Comparison of ENCODE assay signal across 8 cellular contexts in the genomic region with DNA sequence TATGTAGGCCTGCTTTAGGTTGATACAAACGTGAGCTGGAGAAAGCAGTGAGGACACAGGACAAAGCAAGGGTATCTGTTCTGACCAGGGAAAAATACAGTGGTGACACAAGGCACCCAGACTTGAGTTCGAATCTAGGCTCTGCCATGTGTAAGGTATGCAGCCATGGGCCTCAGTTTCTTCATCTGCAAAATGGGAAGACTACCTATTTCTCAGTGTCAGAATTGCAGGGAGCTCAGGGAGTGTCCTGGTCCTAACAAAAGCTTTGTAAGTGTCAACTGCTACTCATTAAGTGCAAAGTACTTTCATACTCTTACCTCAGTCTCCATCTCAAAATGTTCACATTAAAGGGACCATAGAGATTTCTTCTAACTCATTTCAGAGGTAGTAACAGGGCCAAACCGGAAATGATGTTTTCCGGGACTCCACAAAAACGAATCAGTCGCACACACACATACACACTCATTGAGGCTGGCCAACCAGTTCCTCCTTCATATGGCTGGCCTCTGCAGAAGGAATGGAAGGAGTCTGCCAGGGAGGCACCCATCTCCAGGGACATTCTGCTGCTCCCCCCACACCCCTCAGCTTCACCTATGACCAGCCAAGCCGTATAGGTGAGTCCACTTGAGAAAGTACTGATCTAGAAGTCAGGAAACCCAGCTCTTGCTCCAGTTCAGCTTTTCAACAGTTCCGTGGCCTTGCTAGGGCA. TPM values are rescaled to one million over a fixed set of nuclear protein-coding genes. Genes with fewer than 3 reads are reported as not detected.
A peak's percentile ranks its signal among the peaks of the same experiment; 100 is the strongest.
DNase-seq lines count a peak whose midpoint lies in the region; ATAC-seq and TF ChIP-seq lines count a peak whose summit lies in the region.

No MANE protein-coding gene starts in this region.

- H3K4me1 ChIP-seq in OCI-LY7 (ENCODE audit: insufficient read depth, low read length, poor library complexity, severe bottlenecking) (peaks cover 100% of the 10 kb centered on the region), endodermal cell (ENCODE audit: control insufficient read depth, insufficient read depth, low read length) (peaks cover 47% of the 10 kb centered on the region)

- H3K36me3 ChIP-seq in OCI-LY7 (ENCODE audit: insufficient read depth, low read length), result no peaks in the 10 kb centered on the region
- peaks cover 13% of the 10 kb centered on the region for H3K36me3 ChIP-seq in endodermal cell (ENCODE audit: control insufficient read depth, insufficient read depth, low read length)

- CTCF ChIA-PET in OCI-LY7 (lab: Charles Lee; ENCODE audit: unreplicated experiment), result interaction anchor here (0.6 kb wide), 1 partner anchor 43 kb away, joined by 3 read pairs; no protein-coding TSS in a partner anchor

- BruUV-seq in OCI-LY7 (replicated peaks; lab: Mats Ljungman, UMichigan), result no TSS peak

- peak overlapping the region; percentile 85 for H3K27ac Mint-ChIP-seq in endodermal cell

- H3K4me3 ChIP-seq in OCI-LY7 (ENCODE audit: low read depth, low read length, poor library complexity, severe bottlenecking) (peak overlapping the region; percentile 39), endodermal cell (ENCODE audit: low read length) (no peak overlapping the region)

- H3K36me3 Mint-ChIP-seq in endodermal cell (ENCODE audit: low read depth), result no peaks in the 10 kb centered on the region

- H2AFZ ChIP-seq in OCI-LY7 (ENCODE audit: low read length), result no peak overlapping the region

- 89 to 94% methylated on average over 7 to 8 of the region's 8 CpGs for WGBS in endodermal cell (ENCODE audit: insufficient coverage in 1 of 2, insufficient read length in 1 of 2), 2 experiments

- POLR2A ChIA-PET in OCI-LY7 (lab: Charles Lee), result interaction anchor here (0.7 to 4.8 kb wide), 7 partner anchors 8 to 802 kb away, joined by 3 to 77 read pairs (median 4); a partner anchor contains a TSS

- TF ChIP-seq CTCF in OCI-LY7 (conservative IDR thresholded peaks at IDR 0.05; ENCODE audit: low read length), result no peak
- TF ChIP-seq CTCF in endodermal cell (conservative IDR thresholded peaks at IDR 0.05), result no peak

- H3K27me3 ChIP-seq in endodermal cell (ENCODE audit: control insufficient read depth, insufficient read depth, low read length, poor library complexity, severe bottlenecking), result no peaks in the 10 kb centered on the region

- H3K9ac ChIP-seq in endodermal cell (ENCODE audit: extremely low read depth, low read length, poor library complexity, severe bottlenecking), result no peak overlapping the region

- no peaks in the 10 kb centered on the region for H3K9me2 ChIP-seq in OCI-LY7 (ENCODE audit: insufficient read depth, low read length)

- intact Hi-C loops in OCI-LY7 (cut with micrococcal nuclease; ENCODE audit: unreplicated experiment), result no loop called here

- peaks cover 49% of the 10 kb centered on the region for H4K20me1 ChIP-seq in OCI-LY7 (ENCODE audit: insufficient read depth, low read length)

- ATAC-seq in GM19351 (IDR thresholded peaks at IDR 0.05; ENCODE audit: unreplicated experiment) (peak; percentile 34), HG03442 (IDR thresholded peaks at IDR 0.05; ENCODE audit: unreplicated experiment) (no peak)

- H3K9me3 Mint-ChIP-seq in endodermal cell, result no peaks in the 10 kb centered on the region

- peaks cover 98% of the 10 kb centered on the region for H3K79me2 ChIP-seq in OCI-LY7 (ENCODE audit: insufficient read depth, low read depth, low read length)

- no peaks in the 10 kb centered on the region for H3K9me3 ChIP-seq in OCI-LY7 (ENCODE audit: low read length)
- no peaks in the 10 kb centered on the region for H3K9me3 ChIP-seq in endodermal cell (ENCODE audit: control insufficient read depth, low read length)

- H3K4me1 Mint-ChIP-seq in endodermal cell, result peaks cover 84% of the 10 kb centered on the region

- DNase-seq in OCI-LY7 (ENCODE audit: low spot score) (peak; percentile 48), endodermal cell (no peak), DMS153 treated with DMSO at 0.1 percent for 48 hours (lab: John Stamatoyannopoulos, UW; ENCODE audit: unreplicated experiment) (no peak), NCI-H226 (no peak)
- peak; percentile 37 to 39 for DNase-seq in stimulated activated CD4-positive, alpha-beta T cell treated with anti-CD3 and anti-CD28 coated beads, Interleukin-2, amount 100 ng/mL, for 24 hours
- DNase-seq in activated CD8-positive, alpha-beta memory T cell treated with anti-CD3 and anti-CD28 coated beads, Interleukin-2, amount 50 U/mL, for 4 hours, result no peak

- H3K27ac ChIP-seq in OCI-LY7 (ENCODE audit: low read depth, low read length, poor library complexity, severe bottlenecking) (peak overlapping the region; percentile 80), endodermal cell (ENCODE audit: low read depth, low read length) (no peak overlapping the region)

- H3K4me2 ChIP-seq in OCI-LY7 (ENCODE audit: low read length), result peak overlapping the region; percentile 59

- no peaks in the 10 kb centered on the region for H3K27me3 Mint-ChIP-seq in endodermal cell (ENCODE audit: insufficient read depth)

- no peak overlapping the region for H3K4me3 Mint-ChIP-seq in endodermal cell

RNA-seq across cellular contexts. Expression of a gene that starts 7.8 kb away (rescaled TPM):
- total RNA-seq in OCI-LY7 (2014; rRNA removed; shearing (Covaris generic)), result 38.8 and 44.2 TPM in 2 replicates
- total RNA-seq in OCI-LY7 (2022) (118 and 145 TPM in 2 replicates), endodermal cell (100 to 1,000 TPM; 137 to 148 TPM)
- 100 TPM for polyA plus RNA-seq in endodermal cell (2013, experiment 1 of 2)
- 87.4 TPM for polyA plus RNA-seq in endodermal cell (2013, experiment 2 of 2)

RNA-seq across cellular contexts. Expression of a gene that starts 20.2 kb away (rescaled TPM):
- total RNA-seq in OCI-LY7 (2014; rRNA removed; shearing (Covaris generic)), result 0.23 and 1.2 TPM in 2 replicates
- total RNA-seq in OCI-LY7 (2022) (1.6 and 2.6 TPM in 2 replicates), endodermal cell (1 to 10 TPM in 1 of 2 donors, under 1 TPM in 1; 0.22 to 1.7 TPM)
- polyA plus RNA-seq in endodermal cell (2013, experiment 1 of 2), result 0.68 TPM
- polyA plus RNA-seq in endodermal cell (2013, experiment 2 of 2), result 0.50 TPM

RNA-seq across cellular contexts. Expression of a gene that starts 56.2 kb away (rescaled TPM):
- total RNA-seq in OCI-LY7 (2014; rRNA removed; shearing (Covaris generic)), result 35.2 and 49.8 TPM in 2 replicates
- total RNA-seq in OCI-LY7 (2022) (38.5 and 49.8 TPM in 2 replicates), endodermal cell (10 to 100 TPM; 37.7 to 39.9 TPM)
- polyA plus RNA-seq in endodermal cell (2013, experiment 1 of 2), result 23.3 TPM
- 23.8 TPM for polyA plus RNA-seq in endodermal cell (2013, experiment 2 of 2)

Comparison
In these comparisons a context has a peak if more than half of its experiments do, and no peak if none do; other contexts are left out.
1. DNase-seq: peak in OCI-LY7 (single experiment) and stimulated activated CD4-positive, alpha-beta T cell treated with anti-CD3 and anti-CD28 coated beads, Interleukin-2, amount 100 ng/mL, for 24 hours (2 of 2); none in endodermal cell (single experiment), DMS153 treated with DMSO at 0.1 percent for 48 hours (single experiment), NCI-H226 (single experiment) and activated CD8-positive, alpha-beta memory T cell treated with anti-CD3 and anti-CD28 coated beads, Interleukin-2, amount 50 U/mL, for 4 hours (single experiment).